ENCODE assay signal across 1 cellular context in the genomic region with DNA sequence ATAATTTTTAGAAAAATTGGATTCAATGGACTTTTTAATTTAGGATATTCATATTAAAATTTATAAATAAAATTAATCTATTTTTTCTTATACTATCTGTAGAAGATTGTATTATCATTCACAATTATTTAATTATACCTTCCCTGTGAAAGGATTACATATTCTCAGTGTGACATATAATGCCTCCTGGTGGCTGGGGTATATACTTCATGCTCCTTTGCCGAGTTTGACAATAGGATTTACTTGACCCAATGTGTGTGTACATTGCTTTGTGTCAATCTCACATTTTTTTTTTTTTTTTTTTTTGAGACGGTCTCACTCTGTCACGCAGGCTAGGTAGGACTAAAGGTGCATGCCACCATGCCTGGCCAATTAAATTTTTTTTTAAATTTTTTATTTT.
TF ChIP-seq lines count a peak whose summit lies in the region.

No MANE protein-coding gene starts in this region.

TF ChIP-seq in H1, 55 proteins besides CTCF, POLR2A, EP300 and RAD21:
- TF ChIP-seq KDM5A (IDR thresholded peaks at IDR 0.05; ENCODE audit: low read length) = no peak
- TF ChIP-seq YY1 (IDR thresholded peaks at IDR 0.05; ENCODE audit: low read depth, low read length) = no peak
- TF ChIP-seq TCF12 (IDR thresholded peaks at IDR 0.05; ENCODE audit: low read depth, low read length) = no peak
- TF ChIP-seq PHF8 (conservative IDR thresholded peaks at IDR 0.05; ENCODE audit: low read depth, low read length) = no peak
- no peak for TF ChIP-seq CEBPB (IDR thresholded peaks at IDR 0.05; ENCODE audit: low read depth, low read length)
- no peak for TF ChIP-seq POU5F1 (IDR thresholded peaks at IDR 0.05; ENCODE audit: low read depth, low read length)
- TF ChIP-seq CHD2 (IDR thresholded peaks at IDR 0.05; ENCODE audit: low read length) = no peak
- TF ChIP-seq TBP (IDR thresholded peaks at IDR 0.05; ENCODE audit: low read depth, low read length) = no peak
- TF ChIP-seq, protein P1, sequence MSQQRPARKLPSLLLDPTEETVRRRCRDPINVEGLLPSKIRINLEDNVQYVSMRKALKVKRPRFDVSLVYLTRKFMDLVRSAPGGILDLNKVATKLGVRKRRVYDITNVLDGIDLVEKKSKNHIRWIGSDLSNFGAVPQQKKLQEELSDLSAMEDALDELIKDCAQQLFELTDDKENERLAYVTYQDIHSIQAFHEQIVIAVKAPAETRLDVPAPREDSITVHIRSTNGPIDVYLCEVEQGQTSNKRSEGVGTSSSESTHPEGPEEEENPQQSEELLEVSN (IDR thresholded peaks at IDR 0.05) = no peak
- TF ChIP-seq GABPA (IDR thresholded peaks at IDR 0.05; ENCODE audit: borderline replicate concordance, insufficient read depth, low read length) = no peak
- no peak for TF ChIP-seq SP4 (IDR thresholded peaks at IDR 0.05; ENCODE audit: low read length)
